Comparison of ENCODE assay signal across 8 cellular contexts in the genomic region with DNA sequence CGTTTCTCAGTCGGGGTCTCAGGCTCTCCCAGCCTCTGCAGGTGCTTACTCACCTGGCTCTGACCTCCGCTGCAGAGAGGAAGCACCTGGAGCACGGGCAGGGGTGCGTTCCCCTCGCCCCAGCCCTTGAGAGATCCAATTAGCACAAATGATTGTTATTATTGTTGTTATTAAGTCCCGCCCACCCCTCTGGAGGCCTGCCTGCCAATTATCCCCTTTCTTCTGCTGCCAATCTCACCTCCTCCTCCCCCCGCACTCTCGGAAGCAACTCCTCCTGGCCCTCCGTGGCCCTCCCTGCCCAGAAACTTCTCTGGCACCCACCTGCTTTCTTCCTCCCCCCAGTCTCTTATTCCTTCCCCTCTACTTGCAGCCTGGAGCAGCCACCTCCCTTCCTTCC. TPM values are rescaled to one million over a fixed set of nuclear protein-coding genes. Genes with fewer than 3 reads are reported as not detected.
DNase-seq lines count a peak whose midpoint lies in the region; ATAC-seq and TF ChIP-seq lines count a peak whose summit lies in the region.

No MANE protein-coding gene starts in this region.

- H3K4me3 ChIP-seq in right atrium auricular region (no peak overlapping the region), liver (ENCODE audit: low read depth in 1 of 3, low read length in 3 of 3) (no peak overlapping the region), vagina (no peak overlapping the region)

- H3K27ac ChIP-seq in right atrium auricular region = peak overlapping the region; percentile 38 to 84
- H3K27ac ChIP-seq in liver (ENCODE audit: low read depth in 1 of 2, low read length in 2 of 2) = peak overlapping the region; percentile 11 to 66
- H3K27ac ChIP-seq in vagina = peak overlapping the region; percentile 9

- H3K4me1 Mint-ChIP-seq in T-cell = peaks cover 57 to 65% (median 60%) of the 10 kb centered on the region in 3 donors

- TF ChIP-seq CTCF in right atrium auricular region (IDR thresholded peaks at IDR 0.05) (no peak), liver (IDR thresholded peaks at IDR 0.05; ENCODE audit: low read depth, low read length, missing input control) (no peak), vagina (IDR thresholded peaks at IDR 0.05) (no peak)

- DNase-seq in right atrium auricular region (ENCODE audit: low spot score) = no peak
- DNase-seq in left ventricle myocardium superior = no peak
- DNase-seq in T-cell = no peak
- no peak for DNase-seq in vagina (ENCODE audit: extremely low spot score in 2 of 2)
- DNase-seq in NCI-H345 treated with DMSO at 0.1 percent for 48 hours (lab: John Stamatoyannopoulos, UW; ENCODE audit: unreplicated experiment) = no peak
- DNase-seq in SIG-M5 treated with dmso at 0.1 percent for 504 hours (lab: John Stamatoyannopoulos, UW; ENCODE audit: unreplicated experiment) = no peak

- H3K9me3 Mint-ChIP-seq in T-cell = no peaks in the 10 kb centered on the region

- CTCF ChIA-PET in T-cell (lab: Charles Lee) = no interaction called here

- H3K36me3 ChIP-seq in right atrium auricular region (no peaks in the 10 kb centered on the region), liver (ENCODE audit: control insufficient read depth in 4 of 4, insufficient read depth in 3 of 4, low read depth in 1 of 4, low read length in 3 of 4) (no peaks in the 10 kb centered on the region), vagina (no peaks in the 10 kb centered on the region)

- H3K9me3 ChIP-seq in right atrium auricular region (no peaks in the 10 kb centered on the region), liver (ENCODE audit: control insufficient read depth in 4 of 4, low read length in 3 of 4) (no peaks in the 10 kb centered on the region), vagina (no peaks in the 10 kb centered on the region)

- H3K27me3 ChIP-seq in right atrium auricular region = no peaks in the 10 kb centered on the region
- no peaks in the 10 kb centered on the region for H3K27me3 ChIP-seq in liver (ENCODE audit: control insufficient read depth in 4 of 4, insufficient read depth in 4 of 4, low read length in 3 of 4)
- H3K27me3 ChIP-seq in vagina = no peaks in the 10 kb centered on the region

- H3K27me3 Mint-ChIP-seq in T-cell = no peaks in the 10 kb centered on the region

- peak overlapping the region in 1 of 3 donors; percentile 62 for H3K4me3 Mint-ChIP-seq in T-cell

- H3K36me3 Mint-ChIP-seq in T-cell = no peaks in the 10 kb centered on the region

- ATAC-seq in left ventricle myocardium superior = no peak
- no peak for ATAC-seq in T-cell (replicated peaks in 1 of 4)
- no peak for ATAC-seq in HG02623 (IDR thresholded peaks at IDR 0.05; ENCODE audit: unreplicated experiment)

- H3K27ac Mint-ChIP-seq in T-cell = peak overlapping the region; percentile 48 to 76

- intact Hi-C loops in left ventricle myocardium superior (cut with micrococcal nuclease) (no loop called here), vagina (cut with DNase I) (no loop called here)

- 68% methylated on average over 10 of the region's 10 CpGs for WGBS in liver

- POLR2A ChIA-PET in T-cell (lab: Charles Lee) = no interaction called here

- no peak overlapping the region for H3K9ac ChIP-seq in liver (ENCODE audit: low read depth in 1 of 2, low read length in 2 of 2)

- H3K4me1 ChIP-seq in right atrium auricular region (peaks cover 0 to 95% of the 10 kb centered on the region in 2 donors), liver (ENCODE audit: control insufficient read depth in 4 of 4, insufficient read depth in 4 of 4, low read length in 3 of 4) (peaks cover 37 to 89% (median 74%) of the 10 kb centered on the region in 4 donors), vagina (peaks cover 100% of the 10 kb centered on the region)

- no peak for TF ChIP-seq RAD21 in liver (IDR thresholded peaks at IDR 0.05)

- no peak for TF ChIP-seq POLR2A in vagina (IDR thresholded peaks at IDR 0.05)

TF ChIP-seq in liver, 16 proteins besides CTCF, POLR2A, EP300 and RAD21:
- TF ChIP-seq RXRA (IDR thresholded peaks at IDR 0.05) (no peak), YY1 (IDR thresholded peaks at IDR 0.05) (no peak), EGR1 (IDR thresholded peaks at IDR 0.05; ENCODE audit: low read depth in 2 of 2) (no peak), HNF4A (conservative IDR thresholded peaks at IDR 0.05) (no peak), TAF1 (conservative IDR thresholded peaks at IDR 0.05) (no peak), HNF4G (IDR thresholded peaks at IDR 0.05) (no peak)
- TF ChIP-seq, protein P1, sequence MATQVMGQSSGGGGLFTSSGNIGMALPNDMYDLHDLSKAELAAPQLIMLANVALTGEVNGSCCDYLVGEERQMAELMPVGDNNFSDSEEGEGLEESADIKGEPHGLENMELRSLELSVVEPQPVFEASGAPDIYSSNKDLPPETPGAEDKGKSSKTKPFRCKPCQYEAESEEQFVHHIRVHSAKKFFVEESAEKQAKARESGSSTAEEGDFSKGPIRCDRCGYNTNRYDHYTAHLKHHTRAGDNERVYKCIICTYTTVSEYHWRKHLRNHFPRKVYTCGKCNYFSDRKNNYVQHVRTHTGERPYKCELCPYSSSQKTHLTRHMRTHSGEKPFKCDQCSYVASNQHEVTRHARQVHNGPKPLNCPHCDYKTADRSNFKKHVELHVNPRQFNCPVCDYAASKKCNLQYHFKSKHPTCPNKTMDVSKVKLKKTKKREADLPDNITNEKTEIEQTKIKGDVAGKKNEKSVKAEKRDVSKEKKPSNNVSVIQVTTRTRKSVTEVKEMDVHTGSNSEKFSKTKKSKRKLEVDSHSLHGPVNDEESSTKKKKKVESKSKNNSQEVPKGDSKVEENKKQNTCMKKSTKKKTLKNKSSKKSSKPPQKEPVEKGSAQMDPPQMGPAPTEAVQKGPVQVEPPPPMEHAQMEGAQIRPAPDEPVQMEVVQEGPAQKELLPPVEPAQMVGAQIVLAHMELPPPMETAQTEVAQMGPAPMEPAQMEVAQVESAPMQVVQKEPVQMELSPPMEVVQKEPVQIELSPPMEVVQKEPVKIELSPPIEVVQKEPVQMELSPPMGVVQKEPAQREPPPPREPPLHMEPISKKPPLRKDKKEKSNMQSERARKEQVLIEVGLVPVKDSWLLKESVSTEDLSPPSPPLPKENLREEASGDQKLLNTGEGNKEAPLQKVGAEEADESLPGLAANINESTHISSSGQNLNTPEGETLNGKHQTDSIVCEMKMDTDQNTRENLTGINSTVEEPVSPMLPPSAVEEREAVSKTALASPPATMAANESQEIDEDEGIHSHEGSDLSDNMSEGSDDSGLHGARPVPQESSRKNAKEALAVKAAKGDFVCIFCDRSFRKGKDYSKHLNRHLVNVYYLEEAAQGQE (IDR thresholded peaks at IDR 0.05) = no peak

RNA-seq across cellular contexts. Expression of a gene that starts 8.8 kb away (rescaled TPM):
- total RNA-seq in right atrium auricular region (10 to 100 TPM in 1 of 2 donors, 1 to 10 TPM in 1; 6.0 to 11.8 TPM), left ventricle myocardium superior (33.8 TPM), T-cell (10 to 100 TPM; 20.6 to 38.6 (median 34.9) TPM), liver (10 to 100 TPM; 17.6 to 23.6 TPM), vagina (13.5 TPM)
- 10 to 100 TPM in 1 of 2 donors, 1 to 10 TPM in 1; 2.9 to 20.1 TPM for polyA plus RNA-seq in liver

RNA-seq across cellular contexts. Expression of a gene that starts 28.8 kb away (rescaled TPM):
- 10 to 100 TPM; 26.1 to 30.9 TPM for total RNA-seq in right atrium auricular region
- 23.9 TPM for total RNA-seq in left ventricle myocardium superior
- total RNA-seq in T-cell = 10 to 100 TPM; 23.1 to 51.4 (median 46.0) TPM
- 10 to 100 TPM; 16.0 to 26.1 TPM for total RNA-seq in liver
- 10 to 100 TPM in 1 of 2 donors, 1 to 10 TPM in 1; 6.1 to 30.4 TPM for polyA plus RNA-seq in liver
- total RNA-seq in vagina = 28.7 TPM

Comparison
In these comparisons a context has a peak if more than half of its experiments do, and no peak if none do; other contexts are left out.
1. H3K27ac ChIP-seq: peak in every context shown above with its lines; median percentile 61 in right atrium auricular region; 38 in liver; 9 in vagina.